Comparison of ENCODE assay signal across 24 cellular contexts in genomic region chr5:11854926-11855325, GRCh38. TPM values are rescaled to one million over a fixed set of nuclear protein-coding genes. Genes with fewer than 3 reads are reported as not detected.
A peak's percentile ranks its signal among the peaks of the same experiment; 100 is the strongest.
DNase-seq lines count a peak whose midpoint lies in the region; ATAC-seq and TF ChIP-seq lines count a peak whose summit lies in the region.
"Had no signal": no experiment of that assay in that cellular context is flagged by ENCODE, and none has a peak within 500 bp of the region (broad histone marks: within the 10 kb centered on the region; RNA-seq: fewer than 3 reads in every experiment).

No MANE protein-coding gene starts in this region.

- peak; percentile 44 for DNase-seq in D341Med (ENCODE audit: low spot score)
- no peak for DNase-seq in LNCaP clone FGC (ENCODE audit: low read depth)
- peak; percentile 3 for DNase-seq in left kidney (ENCODE audit: low read depth, low spot score)
- peak; percentile 69 for DNase-seq in retinal pigment epithelial cell (ENCODE audit: low read depth)
- no peak for DNase-seq in aorta
- no peak for DNase-seq in SIG-M5 (lab: John Stamatoyannopoulos, UW)
- DNase-seq: 8988T; ACHN; AML-193; BE2C; CD4-positive, alpha-beta T cell; CD8-positive, alpha-beta memory T cell; DMS153; DND-41; EL; GDM1; GM23248; H7; HCEC 1CT had no signal

- TF ChIP-seq CTCF in LNCaP clone FGC (IDR thresholded peaks at IDR 0.05; ENCODE audit: control insufficient read depth, extremely low read depth, insufficient read depth) (0 out of 2 replicates have a peak, but pooled peaks have one; percentile 2), retinal pigment epithelial cell (conservative IDR thresholded peaks at IDR 0.05; ENCODE audit: low read depth, low read length) (no peak)

- no peaks in the 10 kb centered on the region for H3K4me1 ChIP-seq in aorta (ENCODE audit: control insufficient read depth in 1 of 2, insufficient read depth in 2 of 2, low read length in 2 of 2)
- H3K4me1 ChIP-seq: A549; BE2C; BLaER1 treated with 17β-estradiol and CSF1 and Interleukin-3, amounts not matched to agents 10 nM and 100 nM had no signal

- H3K4me3 ChIP-seq in LNCaP clone FGC (ENCODE audit: low read depth, low read length) (no peak overlapping the region), retinal pigment epithelial cell (ENCODE audit: low read length) (no peak overlapping the region), aorta (ENCODE audit: low read length in 2 of 2) (no peak overlapping the region)
- H3K4me3 ChIP-seq: A549; BLaER1 treated with 17β-estradiol and CSF1 and Interleukin-3, amounts not matched to agents 10 nM and 100 nM; GM12878; GM23248 had no signal

- WGBS in aorta, 2 donors = 64 to 67% methylated on average over 5 of the region's 5 CpGs

- intact Hi-C loops in aorta (cut with DNase I) = no loop called here

- no peak overlapping the region for H3K27ac ChIP-seq in aorta (ENCODE audit: low read depth in 1 of 2, low read length in 2 of 2)
- H3K27ac ChIP-seq: A549; BLaER1 treated with 17β-estradiol and CSF1 and Interleukin-3, amounts not matched to agents 10 nM and 100 nM; GM23248 had no signal

- H3K36me3 ChIP-seq in aorta (ENCODE audit: control insufficient read depth in 1 of 2, insufficient read depth in 2 of 2, low read length in 1 of 2) = no peaks in the 10 kb centered on the region
- H3K36me3 ChIP-seq: BE2C; BLaER1 treated with 17β-estradiol and CSF1 and Interleukin-3, amounts not matched to agents 10 nM and 100 nM had no signal

- H3K27me3 ChIP-seq in aorta (ENCODE audit: control insufficient read depth in 1 of 2, insufficient read depth in 2 of 2, low read length in 1 of 2) = no peaks in the 10 kb centered on the region
- H3K27me3 ChIP-seq: BE2C; BLaER1 treated with 17β-estradiol and CSF1 and Interleukin-3, amounts not matched to agents 10 nM and 100 nM had no signal

- no peak for ATAC-seq in aorta (ENCODE audit: low FRiP score)
- ATAC-seq in HG02938 (IDR thresholded peaks at IDR 0.05; ENCODE audit: unreplicated experiment) = no peak
- ATAC-seq: A549, GM12878 had no signal

- H3K9me3 ChIP-seq in aorta (ENCODE audit: control insufficient read depth, low read length) = no peaks in the 10 kb centered on the region
- H3K9me3 ChIP-seq: A549; BE2C; BLaER1 treated with 17β-estradiol and CSF1 and Interleukin-3, amounts not matched to agents 10 nM and 100 nM had no signal

RNA-seq across cellular contexts. Expression of gene CTNND2, which starts 49.3 kb away (rescaled TPM):
- under 1 TPM; 0.24 to 0.29 TPM for total RNA-seq in aorta
- polyA plus RNA-seq in aorta = 1 to 10 TPM in 1 of 2 donors, under 1 TPM in 1; 0.03 to 1.0 TPM
- total RNA-seq: CD8-positive, alpha-beta memory T cell; GM12878; GM23248 had no signal
- polyA plus RNA-seq: A549; CD14-positive monocyte; CD8-positive, alpha-beta memory T cell; GM23248 had no signal

Comparison
In these comparisons a context has a peak if more than half of its experiments do, and no peak if none do; other contexts are left out.
1. DNase-seq: peak in D341Med (single experiment), left kidney (single experiment) and retinal pigment epithelial cell (single experiment); none in LNCaP clone FGC (single experiment), aorta (0 of 2) and SIG-M5 (single experiment).